In the genomic region with DNA sequence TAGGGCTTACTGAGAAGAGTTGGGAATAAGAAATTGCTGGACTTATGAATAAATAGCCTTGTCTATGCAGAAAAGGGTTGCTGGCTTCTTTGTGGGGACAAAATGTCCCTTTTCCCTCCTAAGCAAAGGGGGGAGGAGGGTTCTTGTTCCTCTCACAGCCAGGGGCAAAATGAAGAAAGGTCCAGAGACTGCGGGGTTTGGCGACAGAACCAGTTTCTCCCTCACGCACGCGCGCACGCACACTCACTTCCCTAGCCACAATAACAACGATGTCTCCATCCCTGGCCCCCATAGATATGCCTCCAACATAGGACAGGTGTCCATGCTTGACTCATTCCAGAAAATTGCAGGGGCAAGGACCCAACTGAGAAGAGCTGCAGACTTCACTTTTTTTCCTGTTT, we compare ENCODE assay signal across 1 cellular context.
TF ChIP-seq lines count a peak whose summit lies in the region.

No MANE protein-coding gene starts in this region.

TF ChIP-seq in K562, 482 proteins besides CTCF, POLR2A, EP300 and RAD21 (continued from another document):
- TF ChIP-seq, protein P1, sequence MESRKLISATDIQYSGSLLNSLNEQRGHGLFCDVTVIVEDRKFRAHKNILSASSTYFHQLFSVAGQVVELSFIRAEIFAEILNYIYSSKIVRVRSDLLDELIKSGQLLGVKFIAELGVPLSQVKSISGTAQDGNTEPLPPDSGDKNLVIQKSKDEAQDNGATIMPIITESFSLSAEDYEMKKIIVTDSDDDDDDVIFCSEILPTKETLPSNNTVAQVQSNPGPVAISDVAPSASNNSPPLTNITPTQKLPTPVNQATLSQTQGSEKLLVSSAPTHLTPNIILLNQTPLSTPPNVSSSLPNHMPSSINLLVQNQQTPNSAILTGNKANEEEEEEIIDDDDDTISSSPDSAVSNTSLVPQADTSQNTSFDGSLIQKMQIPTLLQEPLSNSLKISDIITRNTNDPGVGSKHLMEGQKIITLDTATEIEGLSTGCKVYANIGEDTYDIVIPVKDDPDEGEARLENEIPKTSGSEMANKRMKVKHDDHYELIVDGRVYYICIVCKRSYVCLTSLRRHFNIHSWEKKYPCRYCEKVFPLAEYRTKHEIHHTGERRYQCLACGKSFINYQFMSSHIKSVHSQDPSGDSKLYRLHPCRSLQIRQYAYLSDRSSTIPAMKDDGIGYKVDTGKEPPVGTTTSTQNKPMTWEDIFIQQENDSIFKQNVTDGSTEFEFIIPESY (CRISPR knock-in tag; IDR thresholded peaks at IDR 0.05), result 0 out of 2 replicates have a peak, but pooled peaks have one; percentile 25
